Comparison of ENCODE assay signal across 27 cellular contexts in genomic region chr2:232085179-232085578, GRCh38.
DNase-seq lines count a peak whose midpoint lies in the region.
"Had no signal": no experiment of that assay in that cellular context is flagged by ENCODE, and none has a peak within 500 bp of the region (broad histone marks: within the 10 kb centered on the region; RNA-seq: fewer than 3 reads in every experiment).

No MANE protein-coding gene starts in this region.

- peak overlapping the region; percentile 58 for H3K27ac ChIP-seq in cingulate gyrus (ENCODE audit: low read depth, low read length)
- H3K27ac ChIP-seq: ovary, RWPE1, thoracic aorta, vagina had no signal

- DNase-seq in COR-L47 (lab: John Stamatoyannopoulos, UW) (peak; percentile 71), NCI-H2081 (lab: John Stamatoyannopoulos, UW) (peak; percentile 36 to 85), medulla oblongata (ENCODE audit: extremely low spot score) (peak; percentile 71), cerebellum (ENCODE audit: low spot score) (no peak), activated gamma-delta T cell treated with Interleukin-2 at 50 U/mL for 16 hours (no peak), SHP77 (lab: John Stamatoyannopoulos, UW) (no peak)
- DNase-seq in activated CD4-positive, CD25-positive, alpha-beta regulatory T cell (lab: John Stamatoyannopoulos, UW): no peak
- DNase-seq: activated B cell treated with CpG ODN at 0.5 μM for 24 hours; activated CD4-positive, alpha-beta T cell treated with anti-CD3 and anti-CD28 coated beads, Interleukin-2, amount 50 U/mL, for 1 hour; activated CD8-positive, alpha-beta memory T cell treated with anti-CD3 and anti-CD28 coated beads, Interleukin-2, amount 10 ng/mL, durations not matched to agents 7 days and 5 days; activated naive CD4-positive, alpha-beta T cell; activated T-cell treated with anti-CD3 and anti-CD28 coated beads, Interleukin-2, amount 50 U/mL, for 48 hours; CD8-positive, alpha-beta T cell; cerebellar nuclear complex; DMS 273 treated with DMSO at 0.1 percent for 48 hours; GOT3; immature natural killer cell; Kasumi-1; NCI-H82; ovary; retina; small intestine; stimulated activated naive CD4-positive, alpha-beta T cell had no signal

Comparison
In these comparisons a context has a peak if more than half of its experiments do, and no peak if none do; other contexts are left out.
1. DNase-seq: peak in COR-L47 (single experiment), NCI-H2081 (2 of 2) and medulla oblongata (single experiment); none in cerebellum (single experiment), activated CD4-positive, CD25-positive, alpha-beta regulatory T cell (0 of 4), activated gamma-delta T cell treated with Interleukin-2 at 50 U/mL for 16 hours (single experiment) and SHP77 (0 of 2).